ENCODE assay signal across 1 cellular context in genomic region chr9:34048730-34049629, GRCh38.
TF ChIP-seq lines count a peak whose summit lies in the region.

TSS of gene UBAP2 (minus strand) at chr9:34048887. CDS start at chr9:34017148, 31,739 bp downstream.

TF ChIP-seq in HepG2, 621 proteins besides CTCF, POLR2A, EP300 and RAD21 (continued from another document and continues in another):
- TF ChIP-seq AHDC1 (CRISPR knock-in tag; IDR thresholded peaks at IDR 0.05; ENCODE audit: borderline replicate concordance) (0 out of 2 replicates have a peak, but pooled peaks have one; percentile 43), ZBTB7A (CRISPR knock-in tag; IDR thresholded peaks at IDR 0.05) (peak; percentile 38; the same call in 1 of the 2 replicates), U2AF2 (IDR thresholded peaks at IDR 0.05; ENCODE audit: low read depth, low read length) (0 out of 2 replicates have a peak, but pooled peaks have one; percentile 51), ZNF775 (CRISPR knock-in tag; IDR thresholded peaks at IDR 0.05; ENCODE audit: borderline replicate concordance) (no peak; the same call in 1 of the 2 replicates), SATB2 (CRISPR knock-in tag; IDR thresholded peaks at IDR 0.05) (no peak), MEIS2 (CRISPR knock-in tag; IDR thresholded peaks at IDR 0.05) (peak; percentile 74), ZNF292 (CRISPR knock-in tag; IDR thresholded peaks at IDR 0.05; ENCODE audit: borderline replicate concordance, low read depth) (peak; percentile 20; the same call in 1 of the 2 replicates), KDM6A (CRISPR knock-in tag; IDR thresholded peaks at IDR 0.05; ENCODE audit: low read depth) (peak; percentile 36; the same call in 1 of the 2 replicates), ZSCAN30 (CRISPR knock-in tag; IDR thresholded peaks at IDR 0.05) (no peak), ZNF350 (CRISPR knock-in tag; IDR thresholded peaks at IDR 0.05; ENCODE audit: borderline replicate concordance, low read depth) (peak; percentile 64), ESRRA (CRISPR knock-in tag; IDR thresholded peaks at IDR 0.05; ENCODE audit: low read depth) (peak; percentile 76; the same call in 1 of the 2 replicates), BRF2 (CRISPR knock-in tag; IDR thresholded peaks at IDR 0.05) (peak; percentile 92), ZNF142 (CRISPR knock-in tag; IDR thresholded peaks at IDR 0.05) (no peak), SRF (IDR thresholded peaks at IDR 0.05; ENCODE audit: low read depth, low read length) (peak; percentile 46; the same call in 1 of the 2 replicates), ZXDC (CRISPR knock-in tag; IDR thresholded peaks at IDR 0.05) (peak; percentile 72; the same call in 1 of the 2 replicates), KDM5B (CRISPR knock-in tag; IDR thresholded peaks at IDR 0.05; ENCODE audit: borderline replicate concordance) (peak; percentile 63), NR2F1 (CRISPR knock-in tag; IDR thresholded peaks at IDR 0.05) (no peak), BRCA1 (CRISPR knock-in tag; IDR thresholded peaks at IDR 0.05) (no peak), ELF4 (CRISPR knock-in tag; IDR thresholded peaks at IDR 0.05; ENCODE audit: borderline replicate concordance) (peak; percentile 71), ZNF414 (CRISPR knock-in tag; IDR thresholded peaks at IDR 0.05) (peak; percentile 92), EEA1 (CRISPR knock-in tag; IDR thresholded peaks at IDR 0.05; ENCODE audit: borderline replicate concordance) (0 out of 2 replicates have a peak, but pooled peaks have one; percentile 73), THAP11 (CRISPR knock-in tag; IDR thresholded peaks at IDR 0.05) (peak; percentile 97), CEBPG (CRISPR knock-in tag; IDR thresholded peaks at IDR 0.05) (no peak), LCORL (IDR thresholded peaks at IDR 0.05) (no peak), LCORL (CRISPR knock-in tag; IDR thresholded peaks at IDR 0.05) (peak; percentile 61; the same call in 1 of the 2 replicates), TP53 (CRISPR knock-in tag; conservative IDR thresholded peaks at IDR 0.05) (peak; percentile 16; the same call in 1 of the 2 replicates), SALL2 (CRISPR knock-in tag; IDR thresholded peaks at IDR 0.05) (no peak; the same call in none of the 2 replicates), ZNF570 (CRISPR knock-in tag; IDR thresholded peaks at IDR 0.05; ENCODE audit: borderline replicate concordance) (no peak), TSC22D2 (CRISPR knock-in tag; IDR thresholded peaks at IDR 0.05; ENCODE audit: borderline replicate concordance) (no peak; the same call in 1 of the 2 replicates), ZNF780A (CRISPR knock-in tag; IDR thresholded peaks at IDR 0.05) (no peak), SRSF4 (IDR thresholded peaks at IDR 0.05; ENCODE audit: low read depth, low read length, poor library complexity, severe bottlenecking) (no peak), ZNF354B (CRISPR knock-in tag; IDR thresholded peaks at IDR 0.05) (peak; percentile 93), PCBP2 (optimal IDR thresholded peaks at IDR 0.05; ENCODE audit: low read depth, low read length, poor library complexity, severe bottlenecking) (no peak), TMF1 (CRISPR knock-in tag; IDR thresholded peaks at IDR 0.05; ENCODE audit: low read depth) (peak; percentile 94), ZNF781 (CRISPR knock-in tag; IDR thresholded peaks at IDR 0.05; ENCODE audit: borderline replicate concordance, not compliant biosample characterization) (peak; percentile 66), ZNF670 (CRISPR knock-in tag; IDR thresholded peaks at IDR 0.05; ENCODE audit: borderline replicate concordance) (peak; percentile 83; the same call in 1 of the 2 replicates), ZNF224 (CRISPR knock-in tag; IDR thresholded peaks at IDR 0.05) (no peak), GZF1 (CRISPR knock-in tag; IDR thresholded peaks at IDR 0.05) (0 out of 2 replicates have a peak, but pooled peaks have one; percentile 71), SYNCRIP (IDR thresholded peaks at IDR 0.05; ENCODE audit: insufficient read depth, low read depth, low read length) (no peak), ZNF782 (CRISPR knock-in tag; IDR thresholded peaks at IDR 0.05; ENCODE audit: borderline replicate concordance) (0 out of 2 replicates have a peak, but pooled peaks have one; percentile 58), MTA1 (CRISPR knock-in tag; IDR thresholded peaks at IDR 0.05; ENCODE audit: borderline replicate concordance) (peak; percentile 48; the same call in 1 of the 2 replicates), PTBP1 (IDR thresholded peaks at IDR 0.05; ENCODE audit: low read depth, low read length, poor library complexity, severe bottlenecking) (no peak), TAF1 (CRISPR knock-in tag; IDR thresholded peaks at IDR 0.05) (peak; percentile 93), ZNF678 (CRISPR knock-in tag; IDR thresholded peaks at IDR 0.05) (no peak), ZNF747 (CRISPR knock-in tag; IDR thresholded peaks at IDR 0.05; ENCODE audit: borderline replicate concordance) (peak; percentile 72; the same call in 1 of the 2 replicates), ZNF788 (CRISPR knock-in tag; IDR thresholded peaks at IDR 0.05; ENCODE audit: borderline replicate concordance) (peak; percentile 75), TGIF2 (CRISPR knock-in tag; IDR thresholded peaks at IDR 0.05) (peak; percentile 13; the same call in 1 of the 2 replicates), ZKSCAN8 (CRISPR knock-in tag; IDR thresholded peaks at IDR 0.05; ENCODE audit: borderline replicate concordance) (peak; percentile 16; the same call in 1 of the 2 replicates), MBD4 (IDR thresholded peaks at IDR 0.05; ENCODE audit: borderline replicate concordance, low read length) (no peak), GMEB2 (CRISPR knock-in tag; IDR thresholded peaks at IDR 0.05; ENCODE audit: low read depth) (peak; percentile 50; the same call in 1 of the 2 replicates)
